In genomic region chr11:111996129-111996528, GRCh38 we compare ENCODE assay signal across 22 cellular contexts.
"Had no signal": no experiment of that assay in that cellular context is flagged by ENCODE, and none has a peak within 500 bp of the region (broad histone marks: within the 10 kb centered on the region; RNA-seq: fewer than 3 reads in every experiment).

No MANE protein-coding gene starts in this region.

- H3K27ac Mint-ChIP-seq: activated B cell treated with CpG ODN at 0.5 μM for 24 hours; activated CD4-positive, alpha-beta memory T cell treated with anti-CD3 and anti-CD28 coated beads for 36 hours; activated CD4-positive, alpha-beta T cell treated with anti-CD3 and anti-CD28 coated beads, Interleukin-2, amount 10 ng/mL, durations not matched to agents 7 days and 5 days; activated naive CD4-positive, alpha-beta T cell treated with anti-CD3 and anti-CD28 coated beads, Interleukin-2, amount 10 ng/mL, durations not matched to agents 7 days and 5 days; activated naive CD8-positive, alpha-beta T cell treated with anti-CD3 and anti-CD28 coated beads, Interleukin-2, amount 10 ng/mL, durations not matched to agents 7 days and 5 days; activated T-helper 2 cell treated with anti-CD3 and anti-CD28 coated beads, Interferon-gamma antibody, Interleukin-2, Interleukin-4, amounts not matched to agents 10 μg/mL and 5 μg/mL and 100 μg/mL, durations not matched to agents 14 hours and 24 hours and 36 hours; T-cell had no signal

- H3K9me3 ChIP-seq: adrenal gland had no signal

- H3K36me3 Mint-ChIP-seq: activated naive CD4-positive, alpha-beta T cell treated with anti-CD3 and anti-CD28 coated beads, Interleukin-2, amount 10 ng/mL, durations not matched to agents 7 days and 5 days; activated naive CD8-positive, alpha-beta T cell treated with anti-CD3 and anti-CD28 coated beads, Interleukin-2, amount 10 ng/mL, durations not matched to agents 7 days and 5 days; T-cell had no signal

- H3K27ac ChIP-seq: SK-N-MC had no signal

- H3K27me3 ChIP-seq: adrenal gland had no signal

- H3K4me3 ChIP-seq: adrenal gland, SK-N-MC had no signal

- H3K4me3 Mint-ChIP-seq: activated B cell treated with CpG ODN at 0.5 μM for 24 hours; activated CD4-positive, alpha-beta memory T cell treated with anti-CD3 and anti-CD28 coated beads for 36 hours; activated CD4-positive, alpha-beta T cell treated with anti-CD3 and anti-CD28 coated beads, Interleukin-2, amount 10 ng/mL, durations not matched to agents 7 days and 5 days; activated naive CD4-positive, alpha-beta T cell treated with anti-CD3 and anti-CD28 coated beads, Interleukin-2, amount 10 ng/mL, durations not matched to agents 7 days and 5 days; activated naive CD8-positive, alpha-beta T cell treated with anti-CD3 and anti-CD28 coated beads, Interleukin-2, amount 10 ng/mL, durations not matched to agents 7 days and 5 days; activated T-cell treated with anti-CD3 and anti-CD28 coated beads, Interleukin-2, amount 50 U/mL, for 4 hours; T-cell had no signal

- DNase-seq: activated B cell treated with CpG ODN at 0.5 μM for 24 hours; activated CD4-positive, alpha-beta memory T cell treated with anti-CD3 and anti-CD28 coated beads for 36 hours; activated CD4-positive, alpha-beta T cell treated with anti-CD3 and anti-CD28 coated beads for 1 hour; activated CD4-positive, alpha-beta T cell treated with anti-CD3 and anti-CD28 coated beads, Interleukin-2, amount 10 ng/mL, durations not matched to agents 7 days and 5 days; activated CD8-positive, alpha-beta memory T cell treated with anti-CD3 and anti-CD28 coated beads for 24 hours; activated gamma-delta T cell treated with Interleukin-2 at 50 U/mL for 16 hours; activated naive CD4-positive, alpha-beta T cell treated with anti-CD3 and anti-CD28 coated beads, Interleukin-2, amount 10 ng/mL, durations not matched to agents 7 days and 5 days; activated naive CD8-positive, alpha-beta T cell treated with anti-CD3 and anti-CD28 coated beads, Interleukin-2, amount 10 ng/mL, durations not matched to agents 7 days and 5 days; activated T-cell treated with anti-CD3 and anti-CD28 coated beads, Interleukin-2, amount 50 U/mL, for 4 hours; anterior cingulate cortex; cerebellar nuclear complex; KG1; NCI-H1092; NCI-H1436; NCI-H1694 treated with DMSO at 0.1 percent for 48 hours; NCI-H2081; NCI-H510A treated with DMSO at 0.1 percent for 48 hours; T-cell; T1000 had no signal

- ATAC-seq: activated T-cell treated with anti-CD3 and anti-CD28 coated beads, Interleukin-2, amount 50 U/mL, for 4 hours; T-cell had no signal

- H3K9me3 Mint-ChIP-seq: activated B cell treated with CpG ODN at 0.5 μM for 24 hours; activated CD4-positive, alpha-beta memory T cell treated with anti-CD3 and anti-CD28 coated beads for 36 hours; activated CD4-positive, alpha-beta T cell treated with anti-CD3 and anti-CD28 coated beads, Interleukin-2, amount 10 ng/mL, durations not matched to agents 7 days and 5 days; activated naive CD4-positive, alpha-beta T cell treated with anti-CD3 and anti-CD28 coated beads, Interleukin-2, amount 10 ng/mL, durations not matched to agents 7 days and 5 days; activated naive CD8-positive, alpha-beta T cell treated with anti-CD3 and anti-CD28 coated beads, Interleukin-2, amount 10 ng/mL, durations not matched to agents 7 days and 5 days; activated T-cell treated with anti-CD3 and anti-CD28 coated beads, Interleukin-2, amount 50 U/mL, for 4 hours; activated T-helper 2 cell treated with anti-CD3 and anti-CD28 coated beads, Interferon-gamma antibody, Interleukin-2, Interleukin-4, amounts not matched to agents 10 μg/mL and 5 μg/mL and 100 μg/mL, durations not matched to agents 14 hours and 24 hours and 36 hours; T-cell had no signal

- H3K27me3 Mint-ChIP-seq: activated B cell treated with CpG ODN at 0.5 μM for 24 hours; activated CD4-positive, alpha-beta memory T cell treated with anti-CD3 and anti-CD28 coated beads for 36 hours; activated CD4-positive, alpha-beta T cell treated with anti-CD3 and anti-CD28 coated beads, Interleukin-2, amount 10 ng/mL, durations not matched to agents 7 days and 5 days; activated naive CD4-positive, alpha-beta T cell treated with anti-CD3 and anti-CD28 coated beads, Interleukin-2, amount 10 ng/mL, durations not matched to agents 7 days and 5 days; activated naive CD8-positive, alpha-beta T cell treated with anti-CD3 and anti-CD28 coated beads, Interleukin-2, amount 10 ng/mL, durations not matched to agents 7 days and 5 days had no signal
